8 cellular contexts compared by ENCODE assay signal in the genomic region with DNA sequence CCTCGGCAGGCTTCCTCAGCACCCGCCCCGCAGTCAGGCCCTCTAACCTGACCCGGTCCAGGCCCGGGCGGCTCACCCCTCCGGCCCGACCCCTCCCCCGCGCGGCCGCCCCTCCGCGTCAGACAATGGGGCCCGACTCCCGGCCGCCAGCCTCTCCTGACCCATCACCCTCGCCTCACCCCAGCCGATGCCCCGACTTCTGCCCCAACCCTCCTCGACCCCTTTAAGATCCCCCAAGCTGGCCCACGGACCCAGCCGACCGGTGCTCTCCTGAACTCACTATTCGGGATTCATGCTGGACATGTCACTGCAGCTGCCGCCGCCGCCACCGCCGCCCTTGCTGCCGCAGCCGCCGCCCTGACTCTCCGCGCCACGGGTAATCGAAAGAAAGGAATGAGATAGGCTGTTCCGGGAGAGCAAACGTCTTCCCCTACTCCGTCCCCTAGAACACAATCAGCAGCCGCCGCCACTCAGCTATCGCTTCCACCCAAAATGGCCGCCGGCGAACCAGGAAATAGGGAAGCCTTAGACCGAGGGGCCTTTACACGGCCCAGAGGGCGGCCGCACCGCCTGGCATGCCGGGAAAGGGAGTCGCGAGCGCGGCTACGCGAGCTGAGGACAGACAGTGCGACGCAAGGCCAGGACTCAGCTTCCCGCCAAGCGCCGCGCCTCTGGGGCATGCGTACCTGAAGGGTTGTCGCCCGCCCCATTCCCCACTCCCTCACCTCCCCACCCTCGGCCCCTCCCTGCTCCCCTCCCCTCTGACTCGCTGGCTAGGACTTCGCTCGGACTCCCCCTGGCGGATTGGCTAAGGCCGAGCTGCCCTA. TPM values are rescaled to one million over a fixed set of nuclear protein-coding genes. Genes with fewer than 3 reads are reported as not detected.
DNase-seq lines count a peak whose midpoint lies in the region; ATAC-seq and TF ChIP-seq lines count a peak whose summit lies in the region.

A gene (minus strand): TSS at position 494 of the 827 bp plus-strand sequence. CDS start 191 bp downstream, at position 303.

- H3K27me3 Mint-ChIP-seq in activated T-cell treated with anti-CD3 and anti-CD28 coated beads, Interleukin-2, amount 50 U/mL, for 24 hours = no peaks in the 10 kb centered on the region

- H3K4me3 Mint-ChIP-seq in activated T-cell treated with anti-CD3 and anti-CD28 coated beads, Interleukin-2, amount 50 U/mL, for 24 hours = peak within 1 kb of the TSS; percentile 98

- H3K9me3 ChIP-seq in mucosa of stomach (ENCODE audit: control insufficient read depth, low read length) = no peaks in the 10 kb centered on the region

- H3K27me3 ChIP-seq in mucosa of stomach (ENCODE audit: control insufficient read depth, insufficient read depth, low read length) = no peaks in the 10 kb centered on the region

- H3K4me1 Mint-ChIP-seq in activated T-cell treated with anti-CD3 and anti-CD28 coated beads, Interleukin-2, amount 50 U/mL, for 24 hours (ENCODE audit: low read depth) = peaks cover 44% of the 10 kb centered on the region

- H3K4me1 ChIP-seq in mucosa of stomach (ENCODE audit: control insufficient read depth, insufficient read depth, low read length) = peaks cover 24% of the 10 kb centered on the region

- H3K9ac ChIP-seq in mucosa of stomach (ENCODE audit: low read length) = peak within 1 kb of the TSS; percentile 100

- TF ChIP-seq POLR2A in erythroblast (IDR thresholded peaks at IDR 0.05; ENCODE audit: low read length) = peak; percentile 83

- H3K27ac Mint-ChIP-seq in activated T-cell treated with anti-CD3 and anti-CD28 coated beads, Interleukin-2, amount 50 U/mL, for 24 hours = peak within 1 kb of the TSS; percentile 99

- no peaks in the 10 kb centered on the region for H3K9me3 Mint-ChIP-seq in activated T-cell treated with anti-CD3 and anti-CD28 coated beads, Interleukin-2, amount 50 U/mL, for 24 hours

- DNase-seq in DMS79 treated with DMSO at 0.1 percent for 48 hours (lab: John Stamatoyannopoulos, UW) = peak; percentile 95
- DNase-seq in KG1 (lab: John Stamatoyannopoulos, UW) = peak; percentile 96
- peak; percentile 97 for DNase-seq in activated T-cell treated with anti-CD3 and anti-CD28 coated beads, Interleukin-2, amount 50 U/mL, for 24 hours
- DNase-seq in erythroblast (lab: John Stamatoyannopoulos, UW) = peak; percentile 99 to 100
- DNase-seq in stimulated activated CD8-positive, alpha-beta memory T cell treated with anti-CD3 and anti-CD28 coated beads, Interleukin-7, amount 100 ng/mL, for 1 hour (ENCODE audit: low read depth in 2 of 2) = peak; percentile 96 to 97

- ATAC-seq in GM21723 (IDR thresholded peaks at IDR 0.05; ENCODE audit: unreplicated experiment) = peak; percentile 97

- peaks cover 27% of the 10 kb centered on the region for H3K36me3 Mint-ChIP-seq in activated T-cell treated with anti-CD3 and anti-CD28 coated beads, Interleukin-2, amount 50 U/mL, for 24 hours (ENCODE audit: low read depth)

- H3K36me3 ChIP-seq in mucosa of stomach (ENCODE audit: control insufficient read depth, insufficient read depth, low read length) = no peaks in the 10 kb centered on the region

- H3K4me3 ChIP-seq in mucosa of stomach (ENCODE audit: low read length) = peak within 1 kb of the TSS; percentile 99

TF ChIP-seq in PFSK-1, 5 proteins besides CTCF, POLR2A, EP300 and RAD21:
- TF ChIP-seq POLR2AphosphoS5 (IDR thresholded peaks at IDR 0.05; ENCODE audit: low read depth, low read length) = peak; percentile 74
- TF ChIP-seq TAF1 (IDR thresholded peaks at IDR 0.05; ENCODE audit: borderline replicate concordance, insufficient read depth, low read length) = peak; percentile 83; the same call in 1 of the 2 replicates
- no peak; the same call in 1 of the 2 replicates for TF ChIP-seq SIN3A (IDR thresholded peaks at IDR 0.05; ENCODE audit: borderline replicate concordance, insufficient read depth, low read length)
- TF ChIP-seq FOXP2 (optimal IDR thresholded peaks at IDR 0.05; ENCODE audit: borderline replicate concordance, extremely low read depth, extremely low read length, insufficient read depth) = no peak
- TF ChIP-seq, protein P1, sequence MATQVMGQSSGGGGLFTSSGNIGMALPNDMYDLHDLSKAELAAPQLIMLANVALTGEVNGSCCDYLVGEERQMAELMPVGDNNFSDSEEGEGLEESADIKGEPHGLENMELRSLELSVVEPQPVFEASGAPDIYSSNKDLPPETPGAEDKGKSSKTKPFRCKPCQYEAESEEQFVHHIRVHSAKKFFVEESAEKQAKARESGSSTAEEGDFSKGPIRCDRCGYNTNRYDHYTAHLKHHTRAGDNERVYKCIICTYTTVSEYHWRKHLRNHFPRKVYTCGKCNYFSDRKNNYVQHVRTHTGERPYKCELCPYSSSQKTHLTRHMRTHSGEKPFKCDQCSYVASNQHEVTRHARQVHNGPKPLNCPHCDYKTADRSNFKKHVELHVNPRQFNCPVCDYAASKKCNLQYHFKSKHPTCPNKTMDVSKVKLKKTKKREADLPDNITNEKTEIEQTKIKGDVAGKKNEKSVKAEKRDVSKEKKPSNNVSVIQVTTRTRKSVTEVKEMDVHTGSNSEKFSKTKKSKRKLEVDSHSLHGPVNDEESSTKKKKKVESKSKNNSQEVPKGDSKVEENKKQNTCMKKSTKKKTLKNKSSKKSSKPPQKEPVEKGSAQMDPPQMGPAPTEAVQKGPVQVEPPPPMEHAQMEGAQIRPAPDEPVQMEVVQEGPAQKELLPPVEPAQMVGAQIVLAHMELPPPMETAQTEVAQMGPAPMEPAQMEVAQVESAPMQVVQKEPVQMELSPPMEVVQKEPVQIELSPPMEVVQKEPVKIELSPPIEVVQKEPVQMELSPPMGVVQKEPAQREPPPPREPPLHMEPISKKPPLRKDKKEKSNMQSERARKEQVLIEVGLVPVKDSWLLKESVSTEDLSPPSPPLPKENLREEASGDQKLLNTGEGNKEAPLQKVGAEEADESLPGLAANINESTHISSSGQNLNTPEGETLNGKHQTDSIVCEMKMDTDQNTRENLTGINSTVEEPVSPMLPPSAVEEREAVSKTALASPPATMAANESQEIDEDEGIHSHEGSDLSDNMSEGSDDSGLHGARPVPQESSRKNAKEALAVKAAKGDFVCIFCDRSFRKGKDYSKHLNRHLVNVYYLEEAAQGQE (IDR thresholded peaks at IDR 0.05; ENCODE audit: insufficient read depth in 1 of 2, low read depth in 2 of 2, low read length in 2 of 2) = 0 out of 4 replicates have a peak, but pooled peaks of 1 of the 2 experiments have one; percentile 18

RNA-seq across cellular contexts. Expression of the gene that starts here (rescaled TPM):
- polyA plus RNA-seq in PFSK-1 (2012; ENCODE audit: insufficient read length, low read depth) = 82.1 TPM

Comparison
In these comparisons a context has a peak if more than half of its experiments do, and no peak if none do; other contexts are left out.
1. Peak in every context shown above with its lines: DNase-seq, ATAC-seq and H3K4me3 ChIP-seq.